ENCODE assay signal across 17 cellular contexts in genomic region chr7:51639661-51640340, GRCh38.
DNase-seq lines count a peak whose midpoint lies in the region; ATAC-seq, FAIRE-seq and TF ChIP-seq lines count a peak whose summit lies in the region.
"Had no signal": no experiment of that assay in that cellular context is flagged by ENCODE, and none has a peak within 500 bp of the region (broad histone marks: within the 10 kb centered on the region; RNA-seq: fewer than 3 reads in every experiment).

No MANE protein-coding gene starts in this region.

- DNase-seq in LoVo (ENCODE audit: low spot score) (peak; percentile 19), astrocyte (ENCODE audit: low read depth) (peak; percentile 57), non-pigmented ciliary epithelial cell (ENCODE audit: low read depth) (peak; percentile 2), SK-N-DZ (ENCODE audit: low spot score) (no peak)
- DNase-seq in activated CD4-positive, alpha-beta T cell treated with anti-CD3 and anti-CD28 coated beads, Interleukin-2, amount 50 U/mL, for 1 hour = no peak
- DNase-seq: DMS 273 treated with DMSO at 0.1 percent for 48 hours; H7; NCI-H1436; NCI-H2029 treated with DMSO at 0.1 percent for 48 hours; NCI-H524 treated with DMSO at 0.1 percent for 48 hours; NK-92 treated with Interleukin-12 subunit alpha and Interleukin-12 subunit beta, amount 100 ng/mL, for 24 hours; PC-9; SHP77 had no signal

- H3K27ac Mint-ChIP-seq in astrocyte (ENCODE audit: unreplicated experiment) = peak overlapping the region; percentile 8
- H3K27ac Mint-ChIP-seq in activated T-helper 17 cell treated with anti-CD3 and anti-CD28 coated beads, Interleukin-2, amount 50 U/mL, for 72 hours = no peak overlapping the region
- H3K27ac Mint-ChIP-seq: IgD-negative memory B cell had no signal

- H3K36me3 Mint-ChIP-seq in astrocyte (ENCODE audit: low read depth, unreplicated experiment) = no peaks in the 10 kb centered on the region
- H3K36me3 Mint-ChIP-seq in activated T-helper 17 cell treated with anti-CD3 and anti-CD28 coated beads, Interleukin-2, amount 50 U/mL, for 72 hours (ENCODE audit: low read depth) = no peaks in the 10 kb centered on the region
- H3K36me3 Mint-ChIP-seq: IgD-negative memory B cell had no signal

- H3K9me3 ChIP-seq in astrocyte (ENCODE audit: insufficient read depth, low read depth, low read length) = no peaks in the 10 kb centered on the region

- peaks cover 11% of the 10 kb centered on the region for H3K4me1 ChIP-seq in astrocyte (ENCODE audit: insufficient read depth, low read length)

- no peaks in the 10 kb centered on the region for H3K9me3 Mint-ChIP-seq in astrocyte (ENCODE audit: unreplicated experiment)
- peaks cover 11% of the 10 kb centered on the region for H3K9me3 Mint-ChIP-seq in activated T-helper 17 cell treated with anti-CD3 and anti-CD28 coated beads, Interleukin-2, amount 50 U/mL, for 72 hours

- H3K9ac ChIP-seq in astrocyte (ENCODE audit: low read length) = peak overlapping the region; percentile 33

- H3K27me3 ChIP-seq in astrocyte (ENCODE audit: insufficient read depth, low read length) = no peaks in the 10 kb centered on the region

- TF ChIP-seq CTCF in C4-2B (conservative IDR thresholded peaks at IDR 0.05) (no peak), astrocyte (IDR thresholded peaks at IDR 0.05; ENCODE audit: insufficient read depth, low read depth, low read length) (peak; percentile 10)

- no peak for ATAC-seq in HG02970 (IDR thresholded peaks at IDR 0.05; ENCODE audit: low FRiP score, unreplicated experiment)
- no peak for ATAC-seq in activated T-helper 17 cell treated with anti-CD3 and anti-CD28 coated beads, Interleukin-2, amount 50 U/mL, for 72 hours (replicated peaks)

- peak overlapping the region; percentile 42 for H3K4me3 ChIP-seq in astrocyte (ENCODE audit: insufficient read depth, low read depth, low read length)
- H3K4me3 ChIP-seq: PC-9 had no signal

- no peaks in the 10 kb centered on the region for H3K79me2 ChIP-seq in astrocyte (ENCODE audit: insufficient read depth, low read length)

- peak overlapping the region; percentile 76 for H3K4me2 ChIP-seq in astrocyte (ENCODE audit: low read length)
- H3K4me2 ChIP-seq: PC-9 had no signal

- H4K20me1 ChIP-seq in astrocyte (ENCODE audit: insufficient read depth, low read length) = no peaks in the 10 kb centered on the region

- peaks cover 24% of the 10 kb centered on the region for H3K4me1 Mint-ChIP-seq in astrocyte (ENCODE audit: low read depth, unreplicated experiment)
- no peaks in the 10 kb centered on the region for H3K4me1 Mint-ChIP-seq in activated T-helper 17 cell treated with anti-CD3 and anti-CD28 coated beads, Interleukin-2, amount 50 U/mL, for 72 hours
- H3K4me1 Mint-ChIP-seq: IgD-negative memory B cell had no signal

- peaks cover 4% of the 10 kb centered on the region for H3K27me3 Mint-ChIP-seq in astrocyte (ENCODE audit: low read depth, unreplicated experiment)
- no peaks in the 10 kb centered on the region for H3K27me3 Mint-ChIP-seq in activated T-helper 17 cell treated with anti-CD3 and anti-CD28 coated beads, Interleukin-2, amount 50 U/mL, for 72 hours
- H3K27me3 Mint-ChIP-seq: IgD-negative memory B cell had no signal

- H3K36me3 ChIP-seq in astrocyte (ENCODE audit: insufficient read depth, low read length) = no peaks in the 10 kb centered on the region

- no peak for FAIRE-seq in astrocyte (lab: Jason Lieb, UNC)

- H3K4me3 Mint-ChIP-seq in astrocyte (ENCODE audit: unreplicated experiment) = no peak overlapping the region
- H3K4me3 Mint-ChIP-seq in activated T-helper 17 cell treated with anti-CD3 and anti-CD28 coated beads, Interleukin-2, amount 50 U/mL, for 72 hours = no peak overlapping the region
- H3K4me3 Mint-ChIP-seq: IgD-negative memory B cell had no signal

- H3K27ac ChIP-seq in C4-2B (peak overlapping the region; percentile 30; the same call in 1 of the 2 replicates), astrocyte (ENCODE audit: low read depth, low read length) (peak overlapping the region; percentile 26)
- H3K27ac ChIP-seq: PC-9 had no signal

- peak overlapping the region; percentile 53 for H2AFZ ChIP-seq in astrocyte (ENCODE audit: low read depth, low read length)
- H2AFZ ChIP-seq: PC-9 had no signal

Comparison
In these comparisons a context has a peak if more than half of its experiments do, and no peak if none do; other contexts are left out.
1. DNase-seq: peak in LoVo (single experiment), astrocyte (single experiment) and non-pigmented ciliary epithelial cell (single experiment); none in SK-N-DZ (single experiment) and activated CD4-positive, alpha-beta T cell treated with anti-CD3 and anti-CD28 coated beads, Interleukin-2, amount 50 U/mL, for 1 hour (single experiment).